8 cellular contexts compared by ENCODE assay signal in genomic region chr7:104206841-104207240, GRCh38. TPM values are rescaled to one million over a fixed set of nuclear protein-coding genes. Genes with fewer than 3 reads are reported as not detected.
A peak's percentile ranks its signal among the peaks of the same experiment; 100 is the strongest.
DNase-seq lines count a peak whose midpoint lies in the region; ATAC-seq and TF ChIP-seq lines count a peak whose summit lies in the region.

No MANE protein-coding gene starts in this region.

- H3K27ac ChIP-seq in transverse colon, result peak overlapping the region; percentile 87 to 95 (median 88)

- peaks cover 34% of the 10 kb centered on the region for H3K4me1 Mint-ChIP-seq in activated T-cell treated with anti-CD3 and anti-CD28 coated beads, Interleukin-2, amount 50 U/mL, for 4 hours (ENCODE audit: low read depth)
- peaks cover 23% of the 10 kb centered on the region for H3K4me1 Mint-ChIP-seq in activated T-helper 17 cell treated with anti-CD3 and anti-CD28 coated beads, Interleukin-2, amount 50 U/mL, for 72 hours

- peaks cover 23% of the 10 kb centered on the region for H3K27me3 Mint-ChIP-seq in activated T-cell treated with anti-CD3 and anti-CD28 coated beads, Interleukin-2, amount 50 U/mL, for 4 hours (ENCODE audit: low read depth)
- peaks cover 8% of the 10 kb centered on the region for H3K27me3 Mint-ChIP-seq in activated T-helper 17 cell treated with anti-CD3 and anti-CD28 coated beads, Interleukin-2, amount 50 U/mL, for 72 hours

- TF ChIP-seq EP300 in transverse colon (IDR thresholded peaks at IDR 0.05; ENCODE audit: low read depth), result no peak

- no peak for TF ChIP-seq CTCF in transverse colon (IDR thresholded peaks at IDR 0.05)

- H3K36me3 Mint-ChIP-seq in activated T-cell treated with anti-CD3 and anti-CD28 coated beads, Interleukin-2, amount 50 U/mL, for 4 hours (ENCODE audit: insufficient read depth), result peaks cover 18% of the 10 kb centered on the region
- peaks cover 23% of the 10 kb centered on the region for H3K36me3 Mint-ChIP-seq in activated T-helper 17 cell treated with anti-CD3 and anti-CD28 coated beads, Interleukin-2, amount 50 U/mL, for 72 hours (ENCODE audit: low read depth)

- H3K9me3 ChIP-seq in transverse colon, result no peaks in the 10 kb centered on the region

- peak overlapping the region; percentile 94 for H3K4me3 Mint-ChIP-seq in activated T-cell treated with anti-CD3 and anti-CD28 coated beads, Interleukin-2, amount 50 U/mL, for 4 hours
- H3K4me3 Mint-ChIP-seq in activated T-helper 17 cell treated with anti-CD3 and anti-CD28 coated beads, Interleukin-2, amount 50 U/mL, for 72 hours, result peak overlapping the region; percentile 93

- H3K27ac Mint-ChIP-seq in activated T-helper 17 cell treated with anti-CD3 and anti-CD28 coated beads, Interleukin-2, amount 50 U/mL, for 72 hours, result peak overlapping the region; percentile 97

- intact Hi-C loops in transverse colon (cut with DNase I; ENCODE audit: low total_unique reads), result no loop called here

- peak overlapping the region; percentile 59 to 82 (median 69) for H3K4me3 ChIP-seq in transverse colon

- H3K27me3 ChIP-seq in transverse colon, result no peaks in the 10 kb centered on the region

- H3K9me3 Mint-ChIP-seq in activated T-cell treated with anti-CD3 and anti-CD28 coated beads, Interleukin-2, amount 50 U/mL, for 4 hours, result no peaks in the 10 kb centered on the region
- no peaks in the 10 kb centered on the region for H3K9me3 Mint-ChIP-seq in activated T-helper 17 cell treated with anti-CD3 and anti-CD28 coated beads, Interleukin-2, amount 50 U/mL, for 72 hours

- peaks cover 0 to 13% (median 0%) of the 10 kb centered on the region in 4 donors for H3K36me3 ChIP-seq in transverse colon

- in situ Hi-C loops in transverse colon (cut with MboI; ENCODE audit: low pct_ligation_motif_present in 1 of 4, low pct_unique_long_range_greater_than_20kb in 1 of 4, low sequenced_read_pairs in 3 of 4), result no loop called here

- WGBS in transverse colon (ENCODE audit: low coverage in 1 of 2), 2 donors, result 22 to 25% methylated on average over 5 to 6 of the region's 6 CpGs

- no peak for TF ChIP-seq POLR2A in transverse colon (IDR thresholded peaks at IDR 0.05)

- ATAC-seq in activated T-cell treated with anti-CD3 and anti-CD28 coated beads, Interleukin-2, amount 50 U/mL, for 4 hours, result no peak
- ATAC-seq in activated T-helper 17 cell treated with anti-CD3 and anti-CD28 coated beads, Interleukin-2, amount 50 U/mL, for 72 hours (replicated peaks), result no peak
- no peak for ATAC-seq in HG03342 (IDR thresholded peaks at IDR 0.05; ENCODE audit: unreplicated experiment)

- H3K4me1 ChIP-seq in transverse colon, result peaks cover 7 to 28% (median 23%) of the 10 kb centered on the region in 4 donors

- DNase-seq in activated T-cell treated with anti-CD3 and anti-CD28 coated beads, Interleukin-2, amount 50 U/mL, for 4 hours, result no peak
- DNase-seq in activated T-cell treated with anti-CD3 and anti-CD28 coated beads for 4 hours (no peak), kidney tubule cell (ENCODE audit: low spot score) (peak; percentile 3), transverse colon (no peak), NCI-H1092 (lab: John Stamatoyannopoulos, UW) (no peak)
- no peak for DNase-seq in activated CD4-positive, CD25-positive, alpha-beta regulatory T cell treated with anti-CD3 and anti-CD28 coated beads, Interleukin-2, amount 50 U/mL, for 72 hours

RNA-seq across cellular contexts. Expression of gene ORC5, which starts 1.0 kb away (rescaled TPM):
- total RNA-seq in activated T-cell treated with anti-CD3 and anti-CD28 coated beads, Interleukin-2, amount 50 U/mL, for 4 hours, result 10 to 100 TPM; 36.1 to 39.7 (median 38.6) TPM
- 10 to 100 TPM; 15.6 to 27.7 TPM for total RNA-seq in activated T-helper 17 cell treated with anti-CD3 and anti-CD28 coated beads, Interleukin-2, amount 50 U/mL, for 72 hours
- total RNA-seq in transverse colon, result 10 to 100 TPM in 2 of 4 donors, 1 to 10 TPM in 2; 9.0 to 18.7 (median 11.3) TPM
